In genomic region chr5:52945040-52945439, GRCh38 we compare ENCODE assay signal across 9 cellular contexts. TPM values are rescaled to one million over a fixed set of nuclear protein-coding genes. Genes with fewer than 3 reads are reported as not detected.
DNase-seq lines count a peak whose midpoint lies in the region; ATAC-seq and TF ChIP-seq lines count a peak whose summit lies in the region.
"Had no signal": no experiment of that assay in that cellular context is flagged by ENCODE, and none has a peak within 500 bp of the region (broad histone marks: within the 10 kb centered on the region; RNA-seq: fewer than 3 reads in every experiment).

No MANE protein-coding gene starts in this region.

- H3F3A ChIP-seq in SU-DHL-6 (ENCODE audit: insufficient read depth), result no peaks in the 10 kb centered on the region

- no peaks in the 10 kb centered on the region for H3K36me3 Mint-ChIP-seq in activated CD8-positive, alpha-beta memory T cell treated with anti-CD3 and anti-CD28 coated beads, Interleukin-2, amount 10 ng/mL, durations not matched to agents 7 days and 5 days

- H3K27ac Mint-ChIP-seq in activated CD8-positive, alpha-beta memory T cell treated with anti-CD3 and anti-CD28 coated beads, Interleukin-2, amount 10 ng/mL, durations not matched to agents 7 days and 5 days, result peak overlapping the region; percentile 67

- H3K4me1 ChIP-seq in stomach, result peaks cover 0 to 51% (median 29%) of the 10 kb centered on the region in 4 donors
- H3K4me1 ChIP-seq: gastrocnemius medialis had no signal

- no peaks in the 10 kb centered on the region for H3K27me3 ChIP-seq in SU-DHL-6 (ENCODE audit: low read length)
- no peaks in the 10 kb centered on the region for H3K27me3 ChIP-seq in stomach
- H3K27me3 ChIP-seq: gastrocnemius medialis had no signal

- no peaks in the 10 kb centered on the region for H3K27me3 Mint-ChIP-seq in activated CD8-positive, alpha-beta memory T cell treated with anti-CD3 and anti-CD28 coated beads, Interleukin-2, amount 10 ng/mL, durations not matched to agents 7 days and 5 days

- H3K79me2 ChIP-seq in SU-DHL-6 (ENCODE audit: insufficient read depth, low read length), result no peaks in the 10 kb centered on the region

- no peak overlapping the region for H2AFZ ChIP-seq in SU-DHL-6 (ENCODE audit: low read depth, low read length, severe bottlenecking)

- ATAC-seq in activated CD8-positive, alpha-beta memory T cell treated with anti-CD3 and anti-CD28 coated beads, Interleukin-2, amount 10 ng/mL, durations not matched to agents 7 days and 5 days, result no peak
- ATAC-seq: gastrocnemius medialis had no signal

- intact Hi-C loops in stomach (cut with DNase I; ENCODE audit: low total_unique reads), result no loop called here

- peak overlapping the region; percentile 67 for H3K4me3 Mint-ChIP-seq in activated CD8-positive, alpha-beta memory T cell treated with anti-CD3 and anti-CD28 coated beads, Interleukin-2, amount 10 ng/mL, durations not matched to agents 7 days and 5 days

- H3K4me3 ChIP-seq in SU-DHL-6 (ENCODE audit: insufficient read depth, low read length, poor library complexity, severe bottlenecking), result no peak overlapping the region
- peak overlapping the region; percentile 48 for H3K4me3 ChIP-seq in fibroblast of pulmonary artery (replicated peaks; ENCODE audit: low read depth, low read length)
- peak overlapping the region; percentile 7 to 35 (median 12) for H3K4me3 ChIP-seq in stomach

- H3K27ac ChIP-seq in SU-DHL-6 (ENCODE audit: low read depth, low read length) (no peak overlapping the region), stomach (peak overlapping the region in 2 of 5 donors; percentile 13 to 47)

- H3K9me3 Mint-ChIP-seq in activated CD8-positive, alpha-beta memory T cell treated with anti-CD3 and anti-CD28 coated beads, Interleukin-2, amount 10 ng/mL, durations not matched to agents 7 days and 5 days (ENCODE audit: low read depth), result no peaks in the 10 kb centered on the region

- H3K4me2 ChIP-seq in SU-DHL-6 (ENCODE audit: low read depth, low read length, poor library complexity, severe bottlenecking), result peak overlapping the region; percentile 48

- no peaks in the 10 kb centered on the region for H3K9me3 ChIP-seq in SU-DHL-6 (ENCODE audit: insufficient read depth, low read length)
- H3K9me3 ChIP-seq in stomach, result no peaks in the 10 kb centered on the region
- H3K9me3 ChIP-seq: gastrocnemius medialis had no signal

- H3K9ac ChIP-seq in SU-DHL-6 (ENCODE audit: low read length), result no peak overlapping the region

- CTCF ChIA-PET in activated CD8-positive, alpha-beta memory T cell treated with anti-CD3 and anti-CD28 coated beads, Interleukin-2, amount 10 ng/mL, durations not matched to agents 7 days and 5 days (lab: Charles Lee), result interaction anchor here (0.8 to 2.5 kb wide), 6 partner anchors 8 to 164 kb away, joined by 3 to 16 read pairs (median 4); partner anchors contain the start of gene MOCS2

- H3K36me3 ChIP-seq in SU-DHL-6 (ENCODE audit: low read length) (no peaks in the 10 kb centered on the region), stomach (peaks cover 0 to 41% (median 15%) of the 10 kb centered on the region in 4 donors)
- H3K36me3 ChIP-seq: gastrocnemius medialis had no signal

- no peak for TF ChIP-seq CTCF in SU-DHL-6 (IDR thresholded peaks at IDR 0.05; ENCODE audit: insufficient read depth, low read length, poor library complexity, severe bottlenecking)
- TF ChIP-seq CTCF in fibroblast of pulmonary artery (IDR thresholded peaks at IDR 0.05; ENCODE audit: low read length, missing control alignments), result no peak
- TF ChIP-seq CTCF in stomach (IDR thresholded peaks at IDR 0.05), result no peak

- peaks cover 31% of the 10 kb centered on the region for H3K4me1 Mint-ChIP-seq in activated CD8-positive, alpha-beta memory T cell treated with anti-CD3 and anti-CD28 coated beads, Interleukin-2, amount 10 ng/mL, durations not matched to agents 7 days and 5 days

- no peak for DNase-seq in activated CD8-positive, alpha-beta memory T cell treated with anti-CD3 and anti-CD28 coated beads, Interleukin-2, amount 10 ng/mL, durations not matched to agents 7 days and 5 days
- no peak for DNase-seq in activated CD8-positive, alpha-beta memory T cell treated with anti-CD3 and anti-CD28 coated beads, Interleukin-2, amount 50 U/mL, for 4 hours
- DNase-seq in fibroblast of pulmonary artery (ENCODE audit: low read depth) (no peak), stomach (no peak), NCI-H446 (lab: John Stamatoyannopoulos, UW) (no peak), CD1c-positive myeloid dendritic cell (ENCODE audit: extremely low spot score) (no peak), cerebellar nuclear complex (lab: John Stamatoyannopoulos, UW) (no peak)
- DNase-seq: gastrocnemius medialis had no signal

- TF ChIP-seq POLR2A in stomach (IDR thresholded peaks at IDR 0.05), result no peak

- no peaks in the 10 kb centered on the region for H3K9me2 ChIP-seq in SU-DHL-6 (replicated peaks; ENCODE audit: insufficient read depth, low read length)

- no peak for TF ChIP-seq EP300 in stomach (IDR thresholded peaks at IDR 0.05)

- H4K20me1 ChIP-seq in SU-DHL-6 (ENCODE audit: low read depth, low read length), result no peaks in the 10 kb centered on the region

- WGBS in stomach, 5 donors, result 17 to 36% (median 22%) methylated on average over 4 of the region's 4 CpGs

RNA-seq across cellular contexts. Expression of gene ITGA2, which starts 44.1 kb away (rescaled TPM):
- total RNA-seq in activated CD8-positive, alpha-beta memory T cell treated with anti-CD3 and anti-CD28 coated beads, Interleukin-2, amount 10 ng/mL, durations not matched to agents 7 days and 5 days, result 10 to 100 TPM; 17.6 to 37.0 TPM
- 1 to 10 TPM in 4 of 5 donors, under 1 TPM in 1; 0.58 to 8.3 (median 2.9) TPM for total RNA-seq in stomach
- 1 to 10 TPM in 2 of 3 donors, under 1 TPM in 1; 0.61 to 3.7 (median 3.7) TPM for polyA plus RNA-seq in stomach
